In genomic region chr6:108361312-108361932, GRCh38 we compare ENCODE assay signal across 1 cellular context.
TF ChIP-seq lines count a peak whose summit lies in the region.

No MANE protein-coding gene starts in this region.

TF ChIP-seq in K562, 482 proteins besides CTCF, POLR2A, EP300 and RAD21 (continued from another document and continues in another):
- no peak for TF ChIP-seq ZNF140 (CRISPR knock-in tag; IDR thresholded peaks at IDR 0.05)
- no peak for TF ChIP-seq CTCFL (IDR thresholded peaks at IDR 0.05; ENCODE audit: borderline replicate concordance, insufficient read depth, low read depth, low read length, poor library complexity, severe bottlenecking)
- TF ChIP-seq EHMT2 (IDR thresholded peaks at IDR 0.05): peak; percentile 90
- TF ChIP-seq RFX1 (IDR thresholded peaks at IDR 0.05): peak; percentile 59
- no peak for TF ChIP-seq HEY1 (CRISPR knock-in tag; IDR thresholded peaks at IDR 0.05; ENCODE audit: borderline replicate concordance)
- TF ChIP-seq TCFL5 (CRISPR knock-in tag; conservative IDR thresholded peaks at IDR 0.05): peak; percentile 54; the same call in 1 of the 2 replicates
- no peak for TF ChIP-seq ZBTB33 (CRISPR knock-in tag; IDR thresholded peaks at IDR 0.05)
- TF ChIP-seq ZNF561 (CRISPR knock-in tag; conservative IDR thresholded peaks at IDR 0.05): no peak
- TF ChIP-seq CREB3L1 (IDR thresholded peaks at IDR 0.05; ENCODE audit: borderline replicate concordance, low read depth): no peak
- TF ChIP-seq NBN (IDR thresholded peaks at IDR 0.05; ENCODE audit: low read depth): 0 out of 2 replicates have a peak, but pooled peaks have one; percentile 74
- TF ChIP-seq L3MBTL2 (IDR thresholded peaks at IDR 0.05): peak; percentile 74
- peak; percentile 72 for TF ChIP-seq POLR2AphosphoS5 (IDR thresholded peaks at IDR 0.05; ENCODE audit: control insufficient read depth, insufficient read depth, low read depth, low read length)
- TF ChIP-seq ZNF197 (CRISPR knock-in tag; IDR thresholded peaks at IDR 0.05; ENCODE audit: low read depth): peak; percentile 84
- TF ChIP-seq XRCC3 (IDR thresholded peaks at IDR 0.05): no peak
- no peak for TF ChIP-seq SNRNP70 (optimal IDR thresholded peaks at IDR 0.05; ENCODE audit: low read depth, low read length)
- TF ChIP-seq CXXC5 (CRISPR knock-in tag; IDR thresholded peaks at IDR 0.05): peak; percentile 51; the same call in 1 of the 2 replicates
- no peak for TF ChIP-seq SNIP1 (IDR thresholded peaks at IDR 0.05; ENCODE audit: low read depth)
- no peak for TF ChIP-seq ZNF347 (CRISPR knock-in tag; IDR thresholded peaks at IDR 0.05; ENCODE audit: low read depth)
- TF ChIP-seq IFI16 (CRISPR knock-in tag; IDR thresholded peaks at IDR 0.05): no peak
- TF ChIP-seq ZFP1 (CRISPR knock-in tag; IDR thresholded peaks at IDR 0.05): no peak
- no peak for TF ChIP-seq HMG20A (CRISPR knock-in tag; conservative IDR thresholded peaks at IDR 0.05)
- TF ChIP-seq E2F3 (CRISPR knock-in tag; IDR thresholded peaks at IDR 0.05): no peak
- peak; percentile 63; the same call in 1 of the 2 replicates for TF ChIP-seq ZNF41 (CRISPR knock-in tag; conservative IDR thresholded peaks at IDR 0.05)
- TF ChIP-seq THRAP3 (IDR thresholded peaks at IDR 0.05; ENCODE audit: borderline replicate concordance): no peak
- TF ChIP-seq PHF8 (IDR thresholded peaks at IDR 0.05; ENCODE audit: borderline replicate concordance, low read length): peak; percentile 19; the same call in 1 of the 2 replicates
- TF ChIP-seq MGA (IDR thresholded peaks at IDR 0.05): peak; percentile 52; the same call in 1 of the 2 replicates
- no peak for TF ChIP-seq ZNF217 (CRISPR knock-in tag; IDR thresholded peaks at IDR 0.05)
- TF ChIP-seq CHCHD3 (CRISPR knock-in tag; IDR thresholded peaks at IDR 0.05): no peak
- peak; percentile 75 for TF ChIP-seq RBBP5 (IDR thresholded peaks at IDR 0.05; ENCODE audit: borderline replicate concordance, insufficient read depth, low read length, poor library complexity, severe bottlenecking)
- TF ChIP-seq GATA2 (CRISPR knock-in tag; IDR thresholded peaks at IDR 0.05): peak; percentile 82
- no peak for TF ChIP-seq CHD4 (IDR thresholded peaks at IDR 0.05; ENCODE audit: insufficient read depth, insufficient replicate concordance, low read depth, low read length, poor library complexity, severe bottlenecking)
- no peak for TF ChIP-seq PKNOX1 (IDR thresholded peaks at IDR 0.05)
- TF ChIP-seq MEF2A (IDR thresholded peaks at IDR 0.05; ENCODE audit: control insufficient read depth, low read depth, low read length): peak; percentile 42; the same call in 1 of the 2 replicates
- no peak for TF ChIP-seq STAG1 (CRISPR knock-in tag; IDR thresholded peaks at IDR 0.05; ENCODE audit: borderline replicate concordance)
- 0 out of 4 replicates have a peak, but pooled peaks of 1 of the 2 experiments have one; percentile 22 for TF ChIP-seq BCLAF1 (IDR thresholded peaks at IDR 0.05; ENCODE audit: borderline replicate concordance in 1 of 2, control insufficient read depth in 1 of 2, low read depth in 2 of 2, low read length in 1 of 2)
- no peak for TF ChIP-seq ZNF445 (CRISPR knock-in tag; IDR thresholded peaks at IDR 0.05; ENCODE audit: low read depth)
- TF ChIP-seq CREM (IDR thresholded peaks at IDR 0.05; ENCODE audit: low read depth): peak; percentile 29; the same call in 1 of the 2 replicates
- no peak for TF ChIP-seq NR4A1 (CRISPR knock-in tag; IDR thresholded peaks at IDR 0.05)
- peak; percentile 60; the same call in 1 of the 2 replicates for TF ChIP-seq NR4A1 (tag; IDR thresholded peaks at IDR 0.05)
- TF ChIP-seq ZNF830 (CRISPR knock-in tag; IDR thresholded peaks at IDR 0.05): no peak
- no peak for TF ChIP-seq ADNP (tag; IDR thresholded peaks at IDR 0.05)
- no peak for TF ChIP-seq ZNF436 (CRISPR knock-in tag; IDR thresholded peaks at IDR 0.05)
- no peak for TF ChIP-seq BHLHE40 (IDR thresholded peaks at IDR 0.05; ENCODE audit: low read length)
